10 cellular contexts compared by ENCODE assay signal in genomic region chr13:108226184-108226583, GRCh38. TPM values are rescaled to one million over a fixed set of nuclear protein-coding genes. Genes with fewer than 3 reads are reported as not detected.
A peak's percentile ranks its signal among the peaks of the same experiment; 100 is the strongest.
DNase-seq lines count a peak whose midpoint lies in the region; ATAC-seq, FAIRE-seq and TF ChIP-seq lines count a peak whose summit lies in the region.
"Had no signal": no experiment of that assay in that cellular context is flagged by ENCODE, and none has a peak within 500 bp of the region (broad histone marks: within the 10 kb centered on the region; RNA-seq: fewer than 3 reads in every experiment).

No MANE protein-coding gene starts in this region.

- H3K27ac Mint-ChIP-seq in CD8-positive, alpha-beta T cell = no peak overlapping the region
- no peak overlapping the region for H3K27ac Mint-ChIP-seq in T-helper 2 cell treated with Interferon-gamma antibody and Interleukin-4, amounts not matched to agents 5 μg/mL and 100 μg/mL, for 36 hours
- H3K27ac Mint-ChIP-seq: T-helper 1 cell treated with Interleukin-12 subunit alpha and Interleukin-12 subunit beta and Interleukin-4 antibody, amounts not matched to agents 30 μg/mL and 1 μg/mL, for 36 hours had no signal

- intact Hi-C loops in CD8-positive, alpha-beta T cell (cut with DNase I, micrococcal nuclease) = loop anchor here (2.0 to 10.0 kb wide), 4 partner anchors 96 to 671 kb away; no protein-coding TSS in a partner anchor
- intact Hi-C loops in right cardiac atrium (cut with DNase I) = no loop called here
- intact Hi-C loops in kidney (cut with DNase I) = no loop called here

- H3K36me3 Mint-ChIP-seq in CD8-positive, alpha-beta T cell = peaks cover 22% of the 10 kb centered on the region
- H3K36me3 Mint-ChIP-seq in T-helper 2 cell treated with Interferon-gamma antibody and Interleukin-4, amounts not matched to agents 5 μg/mL and 100 μg/mL, for 36 hours (ENCODE audit: low read depth) = peaks cover 9% of the 10 kb centered on the region

- no peaks in the 10 kb centered on the region for H3K27me3 ChIP-seq in CD8-positive, alpha-beta T cell (ENCODE audit: insufficient read depth, low read length)
- no peaks in the 10 kb centered on the region for H3K27me3 ChIP-seq in right cardiac atrium (ENCODE audit: control insufficient read depth, insufficient read depth)

- 3% methylated on average over 1 of the region's 1 CpG for whole genome bisulfite sequencing in right cardiac atrium

- FAIRE-seq in kidney (lab: Jason Lieb, UNC) = no peak
- FAIRE-seq: H1 had no signal

- no peaks in the 10 kb centered on the region for H3K27me3 Mint-ChIP-seq in CD8-positive, alpha-beta T cell (ENCODE audit: low read depth)
- H3K27me3 Mint-ChIP-seq in T-helper 2 cell treated with Interferon-gamma antibody and Interleukin-4, amounts not matched to agents 5 μg/mL and 100 μg/mL, for 36 hours (ENCODE audit: low read depth) = no peaks in the 10 kb centered on the region

- no peak for TF ChIP-seq CTCF in CD8-positive, alpha-beta T cell (IDR thresholded peaks at IDR 0.05)
- no peak for TF ChIP-seq CTCF in kidney (IDR thresholded peaks at IDR 0.05; ENCODE audit: borderline replicate concordance, extremely low read depth, insufficient read depth)

- no peaks in the 10 kb centered on the region for H3K9me3 ChIP-seq in CD8-positive, alpha-beta T cell (ENCODE audit: low read length)
- no peaks in the 10 kb centered on the region for H3K9me3 ChIP-seq in right cardiac atrium (ENCODE audit: control insufficient read depth, low read length)
- H3K9me3 ChIP-seq in kidney (ENCODE audit: control insufficient read depth in 1 of 2, low read length in 2 of 2) = no peaks in the 10 kb centered on the region

- H3K36me3 ChIP-seq in CD8-positive, alpha-beta T cell (ENCODE audit: insufficient read depth, low read length) = no peaks in the 10 kb centered on the region
- H3K36me3 ChIP-seq in kidney (ENCODE audit: control insufficient read depth in 1 of 2, insufficient read depth in 2 of 2, low read length in 2 of 2) = no peaks in the 10 kb centered on the region

- CTCF ChIA-PET in CD8-positive, alpha-beta T cell (lab: Charles Lee) = no interaction called here

- no peak overlapping the region for H3K9ac ChIP-seq in kidney (ENCODE audit: low read length in 2 of 2)

- DNase-seq in CD8-positive, alpha-beta T cell = no peak
- DNase-seq in NCI-H1105 treated with DMSO at 0.1 percent for 48 hours (lab: John Stamatoyannopoulos, UW) (peak; percentile 96), right cardiac atrium (no peak), AML-193 (lab: John Stamatoyannopoulos, UW) (no peak), kidney (no peak), NOMO-1 treated with DMSO at 0.1 percent for 48 hours (lab: John Stamatoyannopoulos, UW; ENCODE audit: unreplicated experiment) (no peak)
- no peak for DNase-seq in T-helper 2 cell treated with Interferon-gamma antibody and Interleukin-4, amounts not matched to agents 5 μg/mL and 100 μg/mL, for 36 hours (ENCODE audit: low spot score)

- peak; percentile 55 for ATAC-seq in CD8-positive, alpha-beta T cell
- ATAC-seq in GM19395 (IDR thresholded peaks at IDR 0.05; ENCODE audit: unreplicated experiment) (peak; percentile 31), right cardiac atrium (peak; percentile 31 to 44)

- H3K4me1 ChIP-seq in CD8-positive, alpha-beta T cell (ENCODE audit: insufficient read depth, low read length) = peaks cover 25% of the 10 kb centered on the region
- H3K4me1 ChIP-seq in right cardiac atrium (ENCODE audit: control insufficient read depth, insufficient read depth, low read length) (peaks cover 9% of the 10 kb centered on the region), kidney (ENCODE audit: control insufficient read depth in 1 of 2, insufficient read depth in 1 of 2, low read depth in 1 of 2, low read length in 2 of 2) (peaks cover 0 to under 1% of the 10 kb centered on the region in 2 donors)

- H3K4me3 Mint-ChIP-seq in CD8-positive, alpha-beta T cell = peak overlapping the region; percentile 32
- H3K4me3 Mint-ChIP-seq in T-helper 2 cell treated with Interferon-gamma antibody and Interleukin-4, amounts not matched to agents 5 μg/mL and 100 μg/mL, for 36 hours = no peak overlapping the region
- H3K4me3 Mint-ChIP-seq: T-helper 1 cell treated with Interleukin-12 subunit alpha and Interleukin-12 subunit beta and Interleukin-4 antibody, amounts not matched to agents 30 μg/mL and 1 μg/mL, for 36 hours had no signal

- no peaks in the 10 kb centered on the region for H3K9me3 Mint-ChIP-seq in CD8-positive, alpha-beta T cell
- H3K9me3 Mint-ChIP-seq in T-helper 2 cell treated with Interferon-gamma antibody and Interleukin-4, amounts not matched to agents 5 μg/mL and 100 μg/mL, for 36 hours = no peaks in the 10 kb centered on the region
- H3K9me3 Mint-ChIP-seq: T-helper 1 cell treated with Interleukin-12 subunit alpha and Interleukin-12 subunit beta and Interleukin-4 antibody, amounts not matched to agents 30 μg/mL and 1 μg/mL, for 36 hours had no signal

- H3K4me3 ChIP-seq in CD8-positive, alpha-beta T cell (ENCODE audit: low read depth, low read length) = no peak overlapping the region
- H3K4me3 ChIP-seq in right cardiac atrium (ENCODE audit: low read length) (no peak overlapping the region), kidney (ENCODE audit: low read length in 2 of 2) (no peak overlapping the region)

- H3K4me1 Mint-ChIP-seq in CD8-positive, alpha-beta T cell (ENCODE audit: low read depth) = peaks cover 63% of the 10 kb centered on the region
- peaks cover 26% of the 10 kb centered on the region for H3K4me1 Mint-ChIP-seq in T-helper 2 cell treated with Interferon-gamma antibody and Interleukin-4, amounts not matched to agents 5 μg/mL and 100 μg/mL, for 36 hours (ENCODE audit: low read depth)

- H3K27ac ChIP-seq in CD8-positive, alpha-beta T cell (ENCODE audit: low read depth, low read length) = no peak overlapping the region
- no peak overlapping the region for H3K27ac ChIP-seq in right cardiac atrium (ENCODE audit: low read length)
- H3K27ac ChIP-seq in kidney (ENCODE audit: low read depth in 2 of 2, low read length in 2 of 2) = no peak overlapping the region

- POLR2A ChIA-PET in CD8-positive, alpha-beta T cell (lab: Charles Lee) = no interaction called here

RNA-seq across cellular contexts. Expression of gene ABHD13, which starts 8.0 kb away (rescaled TPM):
- total RNA-seq in CD8-positive, alpha-beta T cell = 10 to 100 TPM; 15.6 to 15.7 TPM
- total RNA-seq in right cardiac atrium (1 to 10 TPM; 5.6 to 7.2 (median 5.8) TPM), kidney (9.4 TPM)
- polyA plus RNA-seq in right cardiac atrium (4.3 TPM), kidney (ENCODE audit: insufficient read depth, low read depth, low replicate concordance) (4.9 TPM)

RNA-seq across cellular contexts. Expression of gene LIG4, which starts 10.8 kb away (rescaled TPM):
- total RNA-seq in CD8-positive, alpha-beta T cell = 1 to 10 TPM; 2.3 to 2.9 TPM
- total RNA-seq in right cardiac atrium (10 to 100 TPM in 1 of 4 donors, 1 to 10 TPM in 3; 8.8 to 13.3 (median 9.7) TPM), kidney (9.3 TPM)
- polyA plus RNA-seq in right cardiac atrium (6.4 TPM), kidney (ENCODE audit: insufficient read depth, low read depth, low replicate concordance) (5.9 TPM)

RNA-seq across cellular contexts. Expression of gene TNFSF13B, which starts 43.3 kb away (rescaled TPM):
- 1 to 10 TPM in 1 of 2 experiments, under 1 TPM in 1; 0.98 to 1.3 TPM for total RNA-seq in CD8-positive, alpha-beta T cell
- total RNA-seq in right cardiac atrium = 1 to 10 TPM; 2.4 to 4.6 (median 3.1) TPM
- polyA plus RNA-seq in right cardiac atrium = 1.4 TPM
- 5.3 TPM for total RNA-seq in kidney
- polyA plus RNA-seq in kidney (ENCODE audit: insufficient read depth, low read depth, low replicate concordance) = 1.1 TPM
- total RNA-seq: H1 had no signal
- polyA plus RNA-seq: H1 had no signal

Comparison
In these comparisons a context has a peak if more than half of its experiments do, and no peak if none do; other contexts are left out.
1. intact Hi-C loops: an anchor here in CD8-positive, alpha-beta T cell (2.0 to 10.0 kb wide); none called in right cardiac atrium and kidney.